8 cellular contexts compared by ENCODE assay signal in genomic region chr1:203673550-203674411, GRCh38. TPM values are rescaled to one million over a fixed set of nuclear protein-coding genes. Genes with fewer than 3 reads are reported as not detected.
DNase-seq lines count a peak whose midpoint lies in the region; ATAC-seq lines count a peak whose summit lies in the region.

No MANE protein-coding gene starts in this region.

- peaks cover 53% of the 10 kb centered on the region for H3K4me1 Mint-ChIP-seq in activated CD4-positive, alpha-beta T cell treated with anti-CD3 and anti-CD28 coated beads, Interleukin-2, amount 10 ng/mL, durations not matched to agents 24 days and 14 days

- intact Hi-C loops in activated CD4-positive, alpha-beta T cell treated with anti-CD3 and anti-CD28 coated beads, Interleukin-2, amount 10 ng/mL, durations not matched to agents 24 days and 14 days (cut with micrococcal nuclease) = loop anchor here (1.0 to 5.0 kb wide), 7 partner anchors 9 to 124 kb away; partner anchors contain the start of genes ATP2B4, ZBED6 and ZC3H11A

- no peak for ATAC-seq in GM21367 (IDR thresholded peaks at IDR 0.05; ENCODE audit: unreplicated experiment)
- no peak for ATAC-seq in GM21423 (IDR thresholded peaks at IDR 0.05; ENCODE audit: unreplicated experiment)

- peak overlapping the region; percentile 96 for H3K27ac Mint-ChIP-seq in activated CD4-positive, alpha-beta T cell treated with anti-CD3 and anti-CD28 coated beads, Interleukin-2, amount 10 ng/mL, durations not matched to agents 24 days and 14 days

- peak overlapping the region; percentile 99 for H3K27ac ChIP-seq in mesodermal cell (ENCODE audit: low read depth, low read length, severe bottlenecking)

- H3K9me3 Mint-ChIP-seq in activated CD4-positive, alpha-beta T cell treated with anti-CD3 and anti-CD28 coated beads, Interleukin-2, amount 10 ng/mL, durations not matched to agents 24 days and 14 days = no peaks in the 10 kb centered on the region

- no peaks in the 10 kb centered on the region for H3K9me3 ChIP-seq in mesodermal cell (ENCODE audit: control insufficient read depth, low read length)

- H3K36me3 Mint-ChIP-seq in activated CD4-positive, alpha-beta T cell treated with anti-CD3 and anti-CD28 coated beads, Interleukin-2, amount 10 ng/mL, durations not matched to agents 24 days and 14 days (ENCODE audit: low read depth) = peaks cover 19% of the 10 kb centered on the region

- no peak overlapping the region for H3K4me3 ChIP-seq in mesodermal cell (ENCODE audit: extremely low read depth, insufficient read depth, low read length, poor library complexity, severe bottlenecking)

- DNase-seq in GM04503 (ENCODE audit: low read depth) (peak; percentile 93), M059J (ENCODE audit: low read depth) (peak; percentile 99), dermis blood vessel endothelial cell (peak; percentile 98)
- peak; percentile 92 for DNase-seq in activated CD4-positive, alpha-beta T cell treated with anti-CD3 and anti-CD28 coated beads, Interleukin-2, amount 10 ng/mL, durations not matched to agents 24 days and 14 days
- DNase-seq in stimulated activated CD8-positive, alpha-beta memory T cell treated with anti-CD3 and anti-CD28 coated beads, Interleukin-4, amount 100 ng/mL, for 24 hours (ENCODE audit: low read depth) = peak; percentile 36

- H3K27me3 Mint-ChIP-seq in activated CD4-positive, alpha-beta T cell treated with anti-CD3 and anti-CD28 coated beads, Interleukin-2, amount 10 ng/mL, durations not matched to agents 24 days and 14 days = no peaks in the 10 kb centered on the region

- H3K4me1 ChIP-seq in mesodermal cell (ENCODE audit: control insufficient read depth, insufficient read depth, low read length, poor library complexity, severe bottlenecking) = peaks cover 64% of the 10 kb centered on the region

- H3K36me3 ChIP-seq in mesodermal cell (ENCODE audit: control insufficient read depth, insufficient read depth, low read length) = peaks cover 29% of the 10 kb centered on the region

- 64% methylated on average over 10 to 13 of the region's 13 CpGs for WGBS in mesodermal cell (ENCODE audit: insufficient coverage in 2 of 2), 2 experiments

- H3K4me3 Mint-ChIP-seq in activated CD4-positive, alpha-beta T cell treated with anti-CD3 and anti-CD28 coated beads, Interleukin-2, amount 10 ng/mL, durations not matched to agents 24 days and 14 days = peak overlapping the region; percentile 75

RNA-seq across cellular contexts. Expression of gene ATP2B4, which starts 47.1 kb away (rescaled TPM):
- 55.2 and 85.4 TPM in 2 replicates for total RNA-seq in M059J (2014; rRNA removed; shearing (Covaris generic))
- 32.7 and 33.5 TPM in 2 replicates for total RNA-seq in activated CD4-positive, alpha-beta T cell treated with anti-CD3 and anti-CD28 coated beads, Interleukin-2, amount 10 ng/mL, durations not matched to agents 24 days and 14 days
- 108 and 145 TPM in 2 replicates for total RNA-seq in dermis blood vessel endothelial cell
- polyA plus RNA-seq in mesodermal cell (2013, experiment 1 of 2) = 84.7 TPM
- polyA plus RNA-seq in mesodermal cell (2013, experiment 2 of 2) = 79.8 TPM

Comparison
In these comparisons a context has a peak if more than half of its experiments do, and no peak if none do; other contexts are left out.
1. DNase-seq: peak in every context shown above with its lines; median percentile 99 in M059J; 98 in dermis blood vessel endothelial cell; 93 in GM04503; 92 in activated CD4-positive, alpha-beta T cell treated with anti-CD3 and anti-CD28 coated beads, Interleukin-2, amount 10 ng/mL, durations not matched to agents 24 days and 14 days; 36 in stimulated activated CD8-positive, alpha-beta memory T cell treated with anti-CD3 and anti-CD28 coated beads, Interleukin-4, amount 100 ng/mL, for 24 hours.